In genomic region chr2:113891265-113891959, GRCh38 we compare ENCODE assay signal across 8 cellular contexts. TPM values are rescaled to one million over a fixed set of nuclear protein-coding genes. Genes with fewer than 3 reads are reported as not detected.
DNase-seq lines count a peak whose midpoint lies in the region; ATAC-seq and FAIRE-seq lines count a peak whose summit lies in the region.

No MANE protein-coding gene starts in this region.

- H3K36me3 ChIP-seq in iPS-20b (ENCODE audit: insufficient read depth, low read depth, low read length), result peaks cover 6% of the 10 kb centered on the region; the same call in 1 of the 2 replicates
- H3K36me3 ChIP-seq in subcutaneous abdominal adipose tissue (ENCODE audit: control insufficient read depth in 5 of 5, insufficient read depth in 5 of 5, low read length in 5 of 5), result no peaks in the 10 kb centered on the region

- no peak for FAIRE-seq in frontal cortex (lab: Jason Lieb, UNC)

- H3K27me3 ChIP-seq in iPS-20b (ENCODE audit: insufficient read depth, low read length) (no peaks in the 10 kb centered on the region), subcutaneous abdominal adipose tissue (ENCODE audit: control insufficient read depth in 5 of 5, insufficient read depth in 4 of 5, low read length in 5 of 5) (no peaks in the 10 kb centered on the region)

- no peaks in the 10 kb centered on the region for H3K9me3 Mint-ChIP-seq in T-helper 2 cell treated with Interferon-gamma antibody and Interleukin-4, amounts not matched to agents 5 μg/mL and 100 μg/mL, for 36 hours
- no peaks in the 10 kb centered on the region for H3K9me3 Mint-ChIP-seq in activated naive CD4-positive, alpha-beta T cell treated with anti-CD3 and anti-CD28 coated beads, Interleukin-2, amount 50 U/mL, for 72 hours

- H3K27me3 Mint-ChIP-seq in T-helper 2 cell treated with Interferon-gamma antibody and Interleukin-4, amounts not matched to agents 5 μg/mL and 100 μg/mL, for 36 hours (ENCODE audit: low read depth), result no peaks in the 10 kb centered on the region

- no peak for DNase-seq in T-helper 2 cell treated with Interferon-gamma antibody and Interleukin-4, amounts not matched to agents 5 μg/mL and 100 μg/mL, for 36 hours (ENCODE audit: low spot score)
- no peak for DNase-seq in T-helper 2 cell
- no peak for DNase-seq in activated naive CD4-positive, alpha-beta T cell treated with anti-CD3 and anti-CD28 coated beads, Interleukin-2, amount 50 U/mL, for 72 hours (ENCODE audit: low spot score in 2 of 2)
- DNase-seq in activated gamma-delta T cell treated with Interleukin-2 at 50 U/mL for 16 hours, result no peak
- no peak for DNase-seq in frontal cortex (ENCODE audit: low spot score in 2 of 2)

- H3K27ac Mint-ChIP-seq in T-helper 2 cell treated with Interferon-gamma antibody and Interleukin-4, amounts not matched to agents 5 μg/mL and 100 μg/mL, for 36 hours, result peak overlapping the region; percentile 95
- peak overlapping the region; percentile 95 to 96 for H3K27ac Mint-ChIP-seq in activated naive CD4-positive, alpha-beta T cell treated with anti-CD3 and anti-CD28 coated beads, Interleukin-2, amount 50 U/mL, for 72 hours

- H3K9ac ChIP-seq in iPS-20b (ENCODE audit: low read depth, low read length), result peak overlapping the region; percentile 97; the same call in 1 of the 2 replicates
- H3K9ac ChIP-seq in subcutaneous abdominal adipose tissue (ENCODE audit: low read length in 5 of 5), result peak overlapping the region; percentile 52 to 98 (median 97)

- H3K36me3 Mint-ChIP-seq in T-helper 2 cell treated with Interferon-gamma antibody and Interleukin-4, amounts not matched to agents 5 μg/mL and 100 μg/mL, for 36 hours (ENCODE audit: low read depth), result peaks cover 58% of the 10 kb centered on the region
- peaks cover 48 to 68% of the 10 kb centered on the region in 2 donors for H3K36me3 Mint-ChIP-seq in activated naive CD4-positive, alpha-beta T cell treated with anti-CD3 and anti-CD28 coated beads, Interleukin-2, amount 50 U/mL, for 72 hours

- H3K4me3 ChIP-seq in iPS-20b (ENCODE audit: low read length), result peak overlapping the region; percentile 90
- peak overlapping the region; percentile 77 to 94 (median 91) for H3K4me3 ChIP-seq in subcutaneous abdominal adipose tissue (ENCODE audit: low read depth in 1 of 5, low read length in 5 of 5)

- no peaks in the 10 kb centered on the region for H3K9me3 ChIP-seq in iPS-20b (ENCODE audit: insufficient read depth, low read depth, low read length)
- H3K9me3 ChIP-seq in subcutaneous abdominal adipose tissue (ENCODE audit: control insufficient read depth in 5 of 5, low read length in 5 of 5), result no peaks in the 10 kb centered on the region

- H3K4me1 ChIP-seq in iPS-20b (ENCODE audit: insufficient read depth, low read length), result peaks cover 54% of the 10 kb centered on the region
- H3K4me1 ChIP-seq in subcutaneous abdominal adipose tissue (ENCODE audit: control insufficient read depth in 5 of 5, insufficient read depth in 5 of 5, low read length in 5 of 5), result peaks cover 0 to 72% (median 67%) of the 10 kb centered on the region in 5 donors

- H3K4me1 Mint-ChIP-seq in T-helper 2 cell treated with Interferon-gamma antibody and Interleukin-4, amounts not matched to agents 5 μg/mL and 100 μg/mL, for 36 hours (ENCODE audit: low read depth), result peaks cover 72% of the 10 kb centered on the region

- H3K27ac ChIP-seq in iPS-20b (ENCODE audit: low read length) (no peak overlapping the region), subcutaneous abdominal adipose tissue (ENCODE audit: low read depth, low read length) (peak overlapping the region; percentile 98)

- no peak for ATAC-seq in activated naive CD4-positive, alpha-beta T cell treated with anti-CD3 and anti-CD28 coated beads, Interleukin-2, amount 50 U/mL, for 72 hours
- no peak for ATAC-seq in GM21528 (IDR thresholded peaks at IDR 0.05; ENCODE audit: low FRiP score, unreplicated experiment)

- peak overlapping the region; percentile 100 for H3K4me3 Mint-ChIP-seq in T-helper 2 cell treated with Interferon-gamma antibody and Interleukin-4, amounts not matched to agents 5 μg/mL and 100 μg/mL, for 36 hours

RNA-seq across cellular contexts. Expression of gene ACTR3, which starts 1.5 kb away (rescaled TPM):
- total RNA-seq in activated naive CD4-positive, alpha-beta T cell treated with anti-CD3 and anti-CD28 coated beads, Interleukin-2, amount 50 U/mL, for 72 hours, result 100 to 1,000 TPM; 520 to 570 TPM
- total RNA-seq in frontal cortex, result 99.9 TPM
